Comparison of ENCODE assay signal across 23 cellular contexts in genomic region chr21:14495075-14495474, GRCh38. TPM values are rescaled to one million over a fixed set of nuclear protein-coding genes. Genes with fewer than 3 reads are reported as not detected.
DNase-seq lines count a peak whose midpoint lies in the region; ATAC-seq and TF ChIP-seq lines count a peak whose summit lies in the region.
"Had no signal": no experiment of that assay in that cellular context is flagged by ENCODE, and none has a peak within 500 bp of the region (broad histone marks: within the 10 kb centered on the region; RNA-seq: fewer than 3 reads in every experiment).

No MANE protein-coding gene starts in this region.

- TF ChIP-seq CTCF in natural killer cell (IDR thresholded peaks at IDR 0.05), result no peak
- TF ChIP-seq CTCF in Peyer's patch (IDR thresholded peaks at IDR 0.05), result no peak

- no peaks in the 10 kb centered on the region for H3K9me3 ChIP-seq in Peyer's patch
- H3K9me3 ChIP-seq: A549 had no signal

- H3K27ac Mint-ChIP-seq in T-helper 2 cell treated with Interferon-gamma antibody and Interleukin-4, amounts not matched to agents 5 μg/mL and 100 μg/mL, for 36 hours, result peak overlapping the region; percentile 6
- H3K27ac Mint-ChIP-seq in natural killer cell treated with Interleukin-12 subunit alpha and Interleukin-12 subunit beta and Interleukin-15 and Interleukin-18, amount 100 ng/mL, for 72 hours, result peak overlapping the region; percentile 42 to 62
- no peak overlapping the region for H3K27ac Mint-ChIP-seq in natural killer cell
- H3K27ac Mint-ChIP-seq in central memory CD8-positive, alpha-beta T cell (ENCODE audit: low read depth), result peak overlapping the region; percentile 51
- H3K27ac Mint-ChIP-seq: HFFc6 had no signal

- ATAC-seq in natural killer cell treated with Interleukin-12 subunit alpha and Interleukin-12 subunit beta and Interleukin-15 and Interleukin-18, amount 100 ng/mL, for 72 hours, result no peak
- no peak for ATAC-seq in natural killer cell
- no peak for ATAC-seq in central memory CD8-positive, alpha-beta T cell (replicated peaks; ENCODE audit: extremely low read depth, poor library complexity, severe bottlenecking)
- ATAC-seq: A549, HCT116 had no signal

- no peaks in the 10 kb centered on the region for H3K36me3 ChIP-seq in Peyer's patch

- H3K36me3 Mint-ChIP-seq in T-helper 2 cell treated with Interferon-gamma antibody and Interleukin-4, amounts not matched to agents 5 μg/mL and 100 μg/mL, for 36 hours (ENCODE audit: low read depth), result peaks cover 92% of the 10 kb centered on the region
- H3K36me3 Mint-ChIP-seq in natural killer cell treated with Interleukin-12 subunit alpha and Interleukin-12 subunit beta and Interleukin-15 and Interleukin-18, amount 100 ng/mL, for 72 hours, result peaks cover 48% of the 10 kb centered on the region
- H3K36me3 Mint-ChIP-seq in natural killer cell, result peaks cover 24% of the 10 kb centered on the region
- peaks cover 51% of the 10 kb centered on the region for H3K36me3 Mint-ChIP-seq in central memory CD8-positive, alpha-beta T cell (ENCODE audit: insufficient read depth)

- H3K9me3 Mint-ChIP-seq in T-helper 2 cell treated with Interferon-gamma antibody and Interleukin-4, amounts not matched to agents 5 μg/mL and 100 μg/mL, for 36 hours, result peaks cover 15% of the 10 kb centered on the region
- no peaks in the 10 kb centered on the region for H3K9me3 Mint-ChIP-seq in natural killer cell treated with Interleukin-12 subunit alpha and Interleukin-12 subunit beta and Interleukin-15 and Interleukin-18, amount 100 ng/mL, for 72 hours
- H3K9me3 Mint-ChIP-seq in natural killer cell, result peaks cover 0 to 3% of the 10 kb centered on the region in 2 donors
- no peaks in the 10 kb centered on the region for H3K9me3 Mint-ChIP-seq in central memory CD8-positive, alpha-beta T cell

- DNase-seq in T-helper 2 cell treated with Interferon-gamma antibody and Interleukin-4, amounts not matched to agents 5 μg/mL and 100 μg/mL, for 36 hours (ENCODE audit: low spot score), result no peak
- DNase-seq in T-helper 2 cell (no peak), natural killer cell (no peak), anterior cingulate cortex (lab: John Stamatoyannopoulos, UW) (no peak), Peyer's patch (no peak)
- DNase-seq in natural killer cell treated with Interleukin-12 subunit alpha and Interleukin-12 subunit beta and Interleukin-15 and Interleukin-18, amount 100 ng/mL, for 72 hours (ENCODE audit: low spot score), result no peak
- no peak for DNase-seq in central memory CD8-positive, alpha-beta T cell (ENCODE audit: low spot score in 2 of 2)
- DNase-seq in activated effector memory CD4-positive, alpha-beta T cell treated with anti-CD3 and anti-CD28 coated beads, Interleukin-2, amount 50 U/mL, for 16 hours, result no peak
- DNase-seq: AML-193; CD4-positive, alpha-beta memory T cell; DMS153; DMS79; GDM1; GOT3; H7; HFFc6 had no signal

- H3K27me3 Mint-ChIP-seq in T-helper 2 cell treated with Interferon-gamma antibody and Interleukin-4, amounts not matched to agents 5 μg/mL and 100 μg/mL, for 36 hours (ENCODE audit: low read depth), result no peaks in the 10 kb centered on the region
- H3K27me3 Mint-ChIP-seq in natural killer cell treated with Interleukin-12 subunit alpha and Interleukin-12 subunit beta and Interleukin-15 and Interleukin-18, amount 100 ng/mL, for 72 hours, result no peaks in the 10 kb centered on the region
- no peaks in the 10 kb centered on the region for H3K27me3 Mint-ChIP-seq in natural killer cell (ENCODE audit: low read depth in 2 of 2)
- no peaks in the 10 kb centered on the region for H3K27me3 Mint-ChIP-seq in central memory CD8-positive, alpha-beta T cell
- H3K27me3 Mint-ChIP-seq: CD4-positive, alpha-beta memory T cell had no signal

- intact Hi-C loops in natural killer cell (cut with micrococcal nuclease), result no loop called here

- H3K4me3 ChIP-seq in Peyer's patch, result no peak overlapping the region
- H3K4me3 ChIP-seq: A549 had no signal

- H3K4me1 Mint-ChIP-seq in T-helper 2 cell treated with Interferon-gamma antibody and Interleukin-4, amounts not matched to agents 5 μg/mL and 100 μg/mL, for 36 hours (ENCODE audit: low read depth), result peaks cover 37% of the 10 kb centered on the region
- H3K4me1 Mint-ChIP-seq in natural killer cell treated with Interleukin-12 subunit alpha and Interleukin-12 subunit beta and Interleukin-15 and Interleukin-18, amount 100 ng/mL, for 72 hours (ENCODE audit: low read depth in 2 of 2), result peaks cover 27 to 28% of the 10 kb centered on the region in 2 donors
- no peaks in the 10 kb centered on the region for H3K4me1 Mint-ChIP-seq in natural killer cell
- peaks cover 16% of the 10 kb centered on the region for H3K4me1 Mint-ChIP-seq in central memory CD8-positive, alpha-beta T cell

- no peak overlapping the region for H3K27ac ChIP-seq in Peyer's patch
- H3K27ac ChIP-seq: 22Rv1, A549, C4-2B, HL-60 had no signal

- H3K4me1 ChIP-seq in Peyer's patch, result no peaks in the 10 kb centered on the region
- H3K4me1 ChIP-seq: A549 had no signal

- no peaks in the 10 kb centered on the region for H3K27me3 ChIP-seq in Peyer's patch

- TF ChIP-seq POLR2A in Peyer's patch (IDR thresholded peaks at IDR 0.05), result no peak

- no peak overlapping the region for H3K4me3 Mint-ChIP-seq in T-helper 2 cell treated with Interferon-gamma antibody and Interleukin-4, amounts not matched to agents 5 μg/mL and 100 μg/mL, for 36 hours
- H3K4me3 Mint-ChIP-seq in natural killer cell treated with Interleukin-12 subunit alpha and Interleukin-12 subunit beta and Interleukin-15 and Interleukin-18, amount 100 ng/mL, for 72 hours, result no peak overlapping the region
- H3K4me3 Mint-ChIP-seq in natural killer cell, result no peak overlapping the region
- no peak overlapping the region for H3K4me3 Mint-ChIP-seq in central memory CD8-positive, alpha-beta T cell
- H3K4me3 Mint-ChIP-seq: CD4-positive, alpha-beta memory T cell; HFFc6 had no signal

RNA-seq across cellular contexts. Expression of gene SAMSN1, which starts 51.0 kb away (rescaled TPM):
- 100 to 1,000 TPM; 158 to 383 TPM for total RNA-seq in natural killer cell treated with Interleukin-12 subunit alpha and Interleukin-12 subunit beta and Interleukin-15 and Interleukin-18, amount 100 ng/mL, for 72 hours
- total RNA-seq in natural killer cell (100 to 1,000 TPM in 1 of 3 donors, 10 to 100 TPM in 2; 17.7 to 101 (median 18.2) TPM), Peyer's patch (10 to 100 TPM in 1 of 4 donors, 1 to 10 TPM in 2, under 1 TPM in 1; 0.57 to 56.1 (median 2.2) TPM)
- total RNA-seq: Daoy, HFFc6, HT1080 had no signal

Comparison
In these comparisons a context has a peak if more than half of its experiments do, and no peak if none do; other contexts are left out.
1. H3K27ac Mint-ChIP-seq: peak in T-helper 2 cell treated with Interferon-gamma antibody and Interleukin-4, amounts not matched to agents 5 μg/mL and 100 μg/mL, for 36 hours (single experiment), natural killer cell treated with Interleukin-12 subunit alpha and Interleukin-12 subunit beta and Interleukin-15 and Interleukin-18, amount 100 ng/mL, for 72 hours (2 of 2) and central memory CD8-positive, alpha-beta T cell (single experiment); none in natural killer cell (0 of 2).